Comparison of ENCODE assay signal across 9 cellular contexts in the genomic region with DNA sequence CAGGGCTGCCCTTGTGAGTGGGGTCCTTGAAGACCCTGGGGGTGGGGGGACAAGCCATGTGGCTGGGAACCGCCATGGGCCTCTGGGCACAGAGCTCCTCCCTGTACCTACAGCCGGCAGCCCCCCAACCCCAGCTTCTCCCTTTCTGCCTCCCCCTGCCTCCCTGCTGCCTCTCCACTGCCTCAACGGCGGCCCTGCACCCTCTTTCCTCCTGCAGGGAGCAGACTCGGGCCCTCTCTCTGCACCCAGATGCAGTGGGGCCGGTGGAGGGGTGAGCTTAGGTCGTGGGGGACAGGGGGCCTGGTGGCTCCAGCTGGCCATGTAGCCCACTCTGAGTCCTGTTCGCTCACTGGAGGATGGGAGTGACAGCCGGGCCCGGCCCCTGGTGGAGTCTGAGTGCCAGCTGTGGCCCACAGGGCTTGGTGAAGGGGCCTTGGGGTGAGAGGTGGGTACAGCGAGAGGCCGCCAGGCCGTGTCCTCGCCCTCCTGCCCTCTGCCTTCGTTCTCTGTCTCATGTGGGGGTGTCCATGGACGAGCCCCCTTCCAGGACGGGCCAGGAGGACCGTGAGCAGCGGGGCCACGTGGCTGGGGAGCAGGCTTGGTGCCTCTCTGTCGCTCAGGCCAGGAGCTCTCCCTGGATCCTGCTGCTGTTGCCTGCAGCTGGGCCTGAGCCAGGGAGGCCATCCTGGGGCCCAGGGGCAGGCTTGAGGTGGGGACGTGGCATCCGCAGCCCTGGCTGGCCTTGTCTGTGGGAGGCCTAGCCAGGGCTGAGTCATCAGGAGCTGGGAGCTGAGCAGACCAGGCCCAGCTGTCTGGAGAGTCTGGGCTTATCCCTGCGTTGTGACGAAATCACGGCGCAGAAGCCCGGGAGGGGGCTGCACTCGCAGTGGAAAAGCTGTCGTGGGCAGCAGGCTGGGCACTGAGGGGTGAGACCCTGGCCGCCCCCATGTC.
DNase-seq lines count a peak whose midpoint lies in the region; ATAC-seq, FAIRE-seq and TF ChIP-seq lines count a peak whose summit lies in the region.
"Had no signal": no experiment of that assay in that cellular context is flagged by ENCODE, and none has a peak within 500 bp of the region (broad histone marks: within the 10 kb centered on the region; RNA-seq: fewer than 3 reads in every experiment).

No MANE protein-coding gene starts in this region.

- TF ChIP-seq EP300 in gastroesophageal sphincter (IDR thresholded peaks at IDR 0.05) (no peak), esophagus muscularis mucosa (IDR thresholded peaks at IDR 0.05) (no peak)

- no peak for TF ChIP-seq POLR2A in gastroesophageal sphincter (IDR thresholded peaks at IDR 0.05)
- TF ChIP-seq POLR2A in esophagus muscularis mucosa (IDR thresholded peaks at IDR 0.05; ENCODE audit: low read depth): no peak

- ATAC-seq in RWPE2 (ENCODE audit: low read depth): peak; percentile 100
- peak; percentile 97 for ATAC-seq in gastroesophageal sphincter
- peak; percentile 24 to 91 (median 73) for ATAC-seq in pancreas

- H3K27ac ChIP-seq in RWPE2 (ENCODE audit: poor library complexity, severe bottlenecking) (peak overlapping the region; percentile 10), gastroesophageal sphincter (no peak overlapping the region), pancreas (no peak overlapping the region), esophagus muscularis mucosa (replicated peaks in 1 of 4) (no peak overlapping the region)
- H3K27ac ChIP-seq: VCaP had no signal

- H3K36me3 Mint-ChIP-seq in activated CD4-positive, alpha-beta T cell treated with anti-CD3 and anti-CD28 coated beads, Interleukin-2, amount 10 ng/mL, durations not matched to agents 24 days and 14 days (ENCODE audit: low read depth): no peaks in the 10 kb centered on the region

- H3K27me3 ChIP-seq in RWPE2 (ENCODE audit: insufficient read depth, poor library complexity, severe bottlenecking) (peaks cover 18% of the 10 kb centered on the region), gastroesophageal sphincter (peaks cover 45% of the 10 kb centered on the region), pancreas (peaks cover 0 to 11% (median 0%) of the 10 kb centered on the region in 4 donors), esophagus muscularis mucosa (peaks cover 0 to 39% (median 9%) of the 10 kb centered on the region in 4 donors)

- intact Hi-C loops in pancreas (cut with DNase I): no loop called here
- intact Hi-C loops in activated CD4-positive, alpha-beta T cell treated with anti-CD3 and anti-CD28 coated beads, Interleukin-2, amount 10 ng/mL, durations not matched to agents 24 days and 14 days (cut with micrococcal nuclease): no loop called here
- intact Hi-C loops in esophagus muscularis mucosa (cut with DNase I): no loop called here

- TF ChIP-seq CTCF in RWPE2 (IDR thresholded peaks at IDR 0.05; ENCODE audit: poor library complexity, severe bottlenecking) (no peak), gastroesophageal sphincter (IDR thresholded peaks at IDR 0.05) (no peak), pancreas (IDR thresholded peaks at IDR 0.05) (no peak), esophagus muscularis mucosa (IDR thresholded peaks at IDR 0.05) (no peak)

- no peak overlapping the region for H3K4me3 Mint-ChIP-seq in activated CD4-positive, alpha-beta T cell treated with anti-CD3 and anti-CD28 coated beads, Interleukin-2, amount 10 ng/mL, durations not matched to agents 24 days and 14 days

- H3K4me1 Mint-ChIP-seq in activated CD4-positive, alpha-beta T cell treated with anti-CD3 and anti-CD28 coated beads, Interleukin-2, amount 10 ng/mL, durations not matched to agents 24 days and 14 days: no peaks in the 10 kb centered on the region

- H3K36me3 ChIP-seq in RWPE2 (ENCODE audit: low read depth) (no peaks in the 10 kb centered on the region), gastroesophageal sphincter (no peaks in the 10 kb centered on the region), pancreas (no peaks in the 10 kb centered on the region), esophagus muscularis mucosa (no peaks in the 10 kb centered on the region)

- no peak for FAIRE-seq in pancreas (lab: Jason Lieb, UNC)

- no peak overlapping the region for H3K27ac Mint-ChIP-seq in activated CD4-positive, alpha-beta T cell treated with anti-CD3 and anti-CD28 coated beads, Interleukin-2, amount 10 ng/mL, durations not matched to agents 24 days and 14 days

- WGBS in gastroesophageal sphincter (ENCODE audit: low coverage in 1 of 2), 2 donors: 40 to 100% methylated on average over 1 to 2 of the region's 31 CpGs
- 42 to 61% methylated on average over 28 to 31 of the region's 31 CpGs for WGBS in pancreas, 2 donors
- WGBS in esophagus muscularis mucosa: 79% methylated on average over 8 of the region's 31 CpGs

- H3K9me3 Mint-ChIP-seq in activated CD4-positive, alpha-beta T cell treated with anti-CD3 and anti-CD28 coated beads, Interleukin-2, amount 10 ng/mL, durations not matched to agents 24 days and 14 days: no peaks in the 10 kb centered on the region

- H3K4me3 ChIP-seq in RWPE2 (ENCODE audit: severe bottlenecking): no peak overlapping the region
- no peak overlapping the region for H3K4me3 ChIP-seq in gastroesophageal sphincter
- no peak overlapping the region for H3K4me3 ChIP-seq in pancreas
- H3K4me3 ChIP-seq in esophagus muscularis mucosa: no peak overlapping the region

- H3K9me3 ChIP-seq in RWPE2 (ENCODE audit: severe bottlenecking) (no peaks in the 10 kb centered on the region), gastroesophageal sphincter (no peaks in the 10 kb centered on the region), pancreas (no peaks in the 10 kb centered on the region), esophagus muscularis mucosa (no peaks in the 10 kb centered on the region)

- peaks cover 10% of the 10 kb centered on the region for H3K27me3 Mint-ChIP-seq in activated CD4-positive, alpha-beta T cell treated with anti-CD3 and anti-CD28 coated beads, Interleukin-2, amount 10 ng/mL, durations not matched to agents 24 days and 14 days

- DNase-seq in GM03348 (ENCODE audit: low spot score) (peak; percentile 99), RWPE2 (ENCODE audit: low spot score) (peak; percentile 90), pancreas (peak in 4 of 6 donors; percentile 33 to 69 (median 46)), T-helper 2 cell (no peak), nucleus accumbens (lab: John Stamatoyannopoulos, UW) (no peak), esophagus muscularis mucosa (ENCODE audit: extremely low spot score) (no peak)
- no peak for DNase-seq in activated CD4-positive, alpha-beta T cell treated with anti-CD3 and anti-CD28 coated beads, Interleukin-2, amount 10 ng/mL, durations not matched to agents 24 days and 14 days

- H3K4me1 ChIP-seq in RWPE2 (ENCODE audit: insufficient read depth, poor library complexity, severe bottlenecking): peaks cover 8% of the 10 kb centered on the region
- peaks cover 0 to 20% (median 0%) of the 10 kb centered on the region in 3 donors for H3K4me1 ChIP-seq in gastroesophageal sphincter
- no peaks in the 10 kb centered on the region for H3K4me1 ChIP-seq in pancreas
- peaks cover 0 to 22% (median 9%) of the 10 kb centered on the region in 4 donors for H3K4me1 ChIP-seq in esophagus muscularis mucosa

Comparison
In these comparisons a context has a peak if more than half of its experiments do, and no peak if none do; other contexts are left out.
1. DNase-seq: peak in GM03348 (single experiment), RWPE2 (single experiment) and pancreas (4 of 6); none in T-helper 2 cell (0 of 5), nucleus accumbens (0 of 56), activated CD4-positive, alpha-beta T cell treated with anti-CD3 and anti-CD28 coated beads, Interleukin-2, amount 10 ng/mL, durations not matched to agents 24 days and 14 days (single experiment) and esophagus muscularis mucosa (single experiment).
2. Peak in every context shown above with its lines, with median percentiles within 50 percentile points of each other: ATAC-seq.